ENCODE assay signal across 8 cellular contexts in genomic region chrX:111869639-111870034, GRCh38. TPM values are rescaled to one million over a fixed set of nuclear protein-coding genes. Genes with fewer than 3 reads are reported as not detected.
DNase-seq lines count a peak whose midpoint lies in the region; ATAC-seq, FAIRE-seq and TF ChIP-seq lines count a peak whose summit lies in the region.

No MANE protein-coding gene starts in this region.

- TF ChIP-seq CTCF in cardiac fibroblast (IDR thresholded peaks at IDR 0.05; ENCODE audit: low read depth, low read length), result peak; percentile 68
- TF ChIP-seq CTCF in keratinocyte (optimal IDR thresholded peaks at IDR 0.05 in 1 of 3, IDR thresholded peaks at IDR 0.05 in 1 of 3, conservative IDR thresholded peaks at IDR 0.05 in 1 of 3; ENCODE audit: extremely low read depth in 1 of 3, insufficient read depth in 2 of 3, low read length in 3 of 3), result peak; percentile 65 to 79 (median 69)
- TF ChIP-seq CTCF in upper lobe of left lung (IDR thresholded peaks at IDR 0.05), result peak; percentile 40 to 62 (median 54)

- no peak overlapping the region for H3K27ac ChIP-seq in keratinocyte (ENCODE audit: control insufficient read depth, insufficient read depth, low read length)
- H3K27ac ChIP-seq in upper lobe of left lung, result no peak overlapping the region

- whole genome bisulfite sequencing in upper lobe of left lung, 2 donors, result 17 to 18% methylated on average over 1 of the region's 1 CpG

- H2AFZ ChIP-seq in keratinocyte (ENCODE audit: control insufficient read depth, low read length), result no peak overlapping the region

- H3K79me2 ChIP-seq in keratinocyte (ENCODE audit: control insufficient read depth, insufficient read depth, low read length), result no peaks in the 10 kb centered on the region

- no peak overlapping the region for H3K4me2 ChIP-seq in keratinocyte (ENCODE audit: control insufficient read depth, extremely low read depth, insufficient read depth, low read depth, low read length)

- DNase-seq in NOMO-1 (lab: John Stamatoyannopoulos, UW; ENCODE audit: unreplicated experiment in 2 of 2) (peak; percentile 23 to 39), NOMO-1 treated with dmso at 0.1 percent for 144 hours (lab: John Stamatoyannopoulos, UW; ENCODE audit: unreplicated experiment) (no peak), NCI-H82 treated with DMSO at 0.1 percent for 48 hours (lab: John Stamatoyannopoulos, UW; ENCODE audit: unreplicated experiment) (peak; percentile 73), cardiac fibroblast (ENCODE audit: low read depth in 2 of 2) (peak; percentile 47 to 58), keratinocyte (ENCODE audit: low read depth, low spot score) (no peak), upper lobe of left lung (peak in 1 of 2 donors; percentile 24)

- TF ChIP-seq POLR2A in upper lobe of left lung (IDR thresholded peaks at IDR 0.05), result no peak

- ATAC-seq in GM19467 (IDR thresholded peaks at IDR 0.05; ENCODE audit: unreplicated experiment) (peak; percentile 86), HG03378 (IDR thresholded peaks at IDR 0.05; ENCODE audit: unreplicated experiment) (peak; percentile 79), upper lobe of left lung (ENCODE audit: low FRiP score in 2 of 2) (peak; percentile 72 to 76)

- dilution Hi-C loops in keratinocyte (cut with MboI; ENCODE audit: extremely low pct_ligation_motif_present, low sequenced_read_pairs), result no loop called here

- no peak overlapping the region for H3K4me3 ChIP-seq in cardiac fibroblast (replicated peaks in 1 of 2; ENCODE audit: low read depth in 2 of 2, low read length in 2 of 2)
- no peak overlapping the region for H3K4me3 ChIP-seq in keratinocyte (ENCODE audit: control insufficient read depth in 2 of 3, extremely low read depth in 1 of 3, insufficient read depth in 2 of 3, low read depth in 1 of 3, low read length in 3 of 3)
- no peak overlapping the region for H3K4me3 ChIP-seq in upper lobe of left lung

- H3K27me3 ChIP-seq in keratinocyte (ENCODE audit: control insufficient read depth, extremely low read depth, insufficient read depth, low read length) (peaks cover 4% of the 10 kb centered on the region), upper lobe of left lung (no peaks in the 10 kb centered on the region)

- no peaks in the 10 kb centered on the region for H3K36me3 ChIP-seq in keratinocyte (ENCODE audit: control insufficient read depth in 2 of 2, extremely low read depth in 1 of 2, insufficient read depth in 2 of 2, low read length in 2 of 2)
- no peaks in the 10 kb centered on the region for H3K36me3 ChIP-seq in upper lobe of left lung

- peak; percentile 58 for FAIRE-seq in keratinocyte (lab: Jason Lieb, UNC)

- no peak overlapping the region for H3K9ac ChIP-seq in keratinocyte (ENCODE audit: control insufficient read depth, extremely low read depth, insufficient read depth, low read length)

- H3K9me3 ChIP-seq in keratinocyte (ENCODE audit: control insufficient read depth, low read depth, low read length) (no peaks in the 10 kb centered on the region), upper lobe of left lung (no peaks in the 10 kb centered on the region)

- H3K4me1 ChIP-seq in keratinocyte (ENCODE audit: control insufficient read depth, extremely low read depth, insufficient read depth, low read length) (peaks cover 2% of the 10 kb centered on the region), upper lobe of left lung (no peaks in the 10 kb centered on the region)

- H3K9me1 ChIP-seq in keratinocyte (ENCODE audit: control insufficient read depth, extremely low read depth, insufficient read depth, low read length), result no peaks in the 10 kb centered on the region

- TF ChIP-seq EP300 in upper lobe of left lung (IDR thresholded peaks at IDR 0.05), result no peak

- H4K20me1 ChIP-seq in keratinocyte (ENCODE audit: control insufficient read depth, extremely low read depth, insufficient read depth, low read length), result no peaks in the 10 kb centered on the region

RNA-seq across cellular contexts. Expression of gene TRPC5OS, which starts 6.3 kb away (rescaled TPM):
- not detected in 3 replicates for polyA plus RNA-seq in keratinocyte
- polyA plus RNA-seq in keratinocyte (2011; ENCODE audit: low read depth), result 0.09 TPM
- not detected in 2 replicates for polyA plus RNA-seq in keratinocyte (2011; cell fraction: cytosol; rRNA removed)
- polyA plus RNA-seq in keratinocyte (2011; cell fraction: nucleus; rRNA removed), result 0.07 TPM in 1 of 2 replicates, not detected in the other
- polyA plus RNA-seq in keratinocyte (2012; ENCODE audit: low replicate concordance), result 0.07 TPM in 1 of 2 replicates, not detected in the other
- polyA minus RNA-seq in keratinocyte, result not detected in 3 replicates
- not detected for polyA minus RNA-seq in keratinocyte (2011; cell fraction: cytosol; rRNA and poly(A)+ RNA removed)
- not detected in 2 replicates for polyA minus RNA-seq in keratinocyte (2011; cell fraction: nucleus; rRNA and poly(A)+ RNA removed)
- not detected for total RNA-seq in upper lobe of left lung

Comparison
In these comparisons a context has a peak if more than half of its experiments do, and no peak if none do; other contexts are left out.
1. DNase-seq: peak in NOMO-1 (2 of 2), NCI-H82 treated with DMSO at 0.1 percent for 48 hours (single experiment) and cardiac fibroblast (2 of 2); none in NOMO-1 treated with dmso at 0.1 percent for 144 hours (single experiment) and keratinocyte (single experiment).
2. Peak in every context shown above with its lines, with median percentiles within 50 percentile points of each other: ATAC-seq and CTCF ChIP-seq.